ENCODE assay signal across 17 cellular contexts in the genomic region with DNA sequence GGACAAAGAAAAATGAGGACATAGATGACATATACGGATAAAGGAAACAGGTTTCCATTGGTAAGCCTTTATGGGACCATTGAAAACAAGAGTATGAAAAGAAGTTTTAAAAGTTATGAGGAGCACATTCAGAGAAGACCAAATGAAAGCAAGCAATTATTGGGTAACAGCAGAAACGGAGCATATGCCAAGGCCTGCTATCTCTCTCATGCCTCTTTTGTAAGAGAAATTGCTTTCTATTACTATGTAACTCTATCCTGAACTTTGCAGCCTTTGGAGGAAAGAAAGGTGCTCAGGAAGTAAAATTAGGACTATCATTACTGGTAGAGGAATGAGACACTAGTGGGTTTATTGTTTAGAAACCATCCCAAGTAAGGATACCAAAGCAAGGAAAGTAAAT.
"Had no signal": no experiment of that assay in that cellular context is flagged by ENCODE, and none has a peak within 500 bp of the region (broad histone marks: within the 10 kb centered on the region; RNA-seq: fewer than 3 reads in every experiment).

No MANE protein-coding gene starts in this region.

- H3K9me3 ChIP-seq: colonic mucosa, esophagus squamous epithelium, gastroesophageal sphincter, ovary, right atrium auricular region had no signal

- H3K36me3 ChIP-seq: colonic mucosa, esophagus squamous epithelium, gastroesophageal sphincter, ovary, right atrium auricular region had no signal

- H3K27ac Mint-ChIP-seq: naive thymus-derived CD4-positive, alpha-beta T cell; nephron progenitor cell had no signal

- H3K27me3 ChIP-seq: colonic mucosa, esophagus squamous epithelium, gastroesophageal sphincter, ovary, right atrium auricular region had no signal

- H3K4me2 ChIP-seq: smooth muscle cell had no signal

- H3K9me3 Mint-ChIP-seq: naive thymus-derived CD4-positive, alpha-beta T cell; nephron progenitor cell had no signal

- DNase-seq: cerebellar nuclear complex; colonic mucosa; dermis blood vessel endothelial cell; esophagus squamous epithelium; glutamatergic neuron; left ventricle myocardium superior; mesendoderm; naive thymus-derived CD4-positive, alpha-beta T cell; nephron progenitor cell; ovary; stimulated activated CD4-positive, alpha-beta T cell treated with anti-CD3 and anti-CD28 coated beads, Interleukin-2, amount 100 ng/mL, for 48 hours; stimulated activated naive CD4-positive, alpha-beta T cell treated with Interleukin-2 at 50 U/mL for 16 hours; trophoblast cell had no signal

- FAIRE-seq: keratinocyte had no signal

- ATAC-seq: gastroesophageal sphincter; left ventricle myocardium superior; naive thymus-derived CD4-positive, alpha-beta T cell had no signal

- H3K4me3 Mint-ChIP-seq: naive thymus-derived CD4-positive, alpha-beta T cell; nephron progenitor cell had no signal

- H3K27ac ChIP-seq: colonic mucosa, esophagus squamous epithelium, ovary, right atrium auricular region had no signal

- H3K4me3 ChIP-seq: colonic mucosa, esophagus squamous epithelium, gastroesophageal sphincter, ovary, right atrium auricular region, smooth muscle cell had no signal

- H3K4me1 Mint-ChIP-seq: naive thymus-derived CD4-positive, alpha-beta T cell; nephron progenitor cell had no signal

- H3K4me1 ChIP-seq: colonic mucosa, esophagus squamous epithelium, right atrium auricular region had no signal

- H3K36me3 Mint-ChIP-seq: naive thymus-derived CD4-positive, alpha-beta T cell had no signal
